ENCODE assay signal across 19 cellular contexts in genomic region chr12:39912211-39912980, GRCh38.
DNase-seq lines count a peak whose midpoint lies in the region; ATAC-seq, FAIRE-seq and TF ChIP-seq lines count a peak whose summit lies in the region.
"Had no signal": no experiment of that assay in that cellular context is flagged by ENCODE, and none has a peak within 500 bp of the region (broad histone marks: within the 10 kb centered on the region; RNA-seq: fewer than 3 reads in every experiment).

No MANE protein-coding gene starts in this region.

- H3K27me3 ChIP-seq in foreskin keratinocyte (no peaks in the 10 kb centered on the region), prostate gland (replicated peaks; ENCODE audit: insufficient read depth) (no peaks in the 10 kb centered on the region)
- H3K27me3 ChIP-seq: brain microvascular endothelial cell, gastrocnemius medialis had no signal

- ATAC-seq in foreskin keratinocyte = peak; percentile 41
- ATAC-seq: activated CD8-positive, alpha-beta memory T cell treated with anti-CD3 and anti-CD28 coated beads, Interleukin-2, amount 10 ng/mL, durations not matched to agents 7 days and 5 days; gastrocnemius medialis had no signal

- H3K36me3 ChIP-seq in prostate gland = no peaks in the 10 kb centered on the region
- H3K36me3 ChIP-seq: brain microvascular endothelial cell, gastrocnemius medialis had no signal

- H3K4me1 ChIP-seq in foreskin keratinocyte = no peaks in the 10 kb centered on the region
- H3K4me1 ChIP-seq in prostate gland (replicated peaks) = peaks cover 5% of the 10 kb centered on the region
- H3K4me1 ChIP-seq: gastrocnemius medialis had no signal

- H3K9me3 ChIP-seq in prostate gland = no peaks in the 10 kb centered on the region
- H3K9me3 ChIP-seq: gastrocnemius medialis had no signal

- intact Hi-C loops in prostate gland (cut with DNase I) = no loop called here

- H3K4me3 ChIP-seq in prostate gland = no peak overlapping the region
- H3K4me3 ChIP-seq: gastrocnemius medialis had no signal

- DNase-seq in DMS 273 (lab: John Stamatoyannopoulos, UW; ENCODE audit: unreplicated experiment) (peak; percentile 2), DMS 273 treated with DMSO at 0.1 percent for 48 hours (lab: John Stamatoyannopoulos, UW) (no peak), NCI-H69 (lab: John Stamatoyannopoulos, UW) (peak; percentile 22), foreskin keratinocyte (peak in 1 of 2 donors; percentile 44), prostate gland (ENCODE audit: low spot score) (peak; percentile 96), GM12892 (ENCODE audit: insufficient read length) (no peak), NCI-H524 treated with DMSO at 0.1 percent for 48 hours (lab: John Stamatoyannopoulos, UW) (no peak), iPS-NIHi11 (ENCODE audit: low spot score) (no peak)
- DNase-seq: 8988T; activated CD8-positive, alpha-beta memory T cell treated with anti-CD3 and anti-CD28 coated beads, Interleukin-2, amount 10 ng/mL, durations not matched to agents 7 days and 5 days; brain microvascular endothelial cell; effector memory CD4-positive, alpha-beta T cell; gastrocnemius medialis; GF-D8; H7; NCI-H187 treated with DMSO at 0.1 percent for 48 hours; nephron progenitor cell; stimulated activated CD4-positive, alpha-beta T cell treated with anti-CD3 and anti-CD28 coated beads, Interleukin-4, amount 100 ng/mL, for 1 hour had no signal

- FAIRE-seq in GM12892 (lab: Jason Lieb, UNC) = no peak
- FAIRE-seq: GM18507 had no signal

- WGBS in prostate gland = 28% methylated on average over 7 of the region's 7 CpGs

- H3K27ac ChIP-seq in foreskin keratinocyte = no peak overlapping the region
- peak overlapping the region; percentile 32 to 72 for H3K27ac ChIP-seq in prostate gland
- H3K27ac ChIP-seq: brain microvascular endothelial cell, gastrocnemius medialis had no signal

- TF ChIP-seq CTCF in foreskin keratinocyte (conservative IDR thresholded peaks at IDR 0.05) (no peak), prostate gland (IDR thresholded peaks at IDR 0.05) (no peak)

- TF ChIP-seq POLR2A in prostate gland (IDR thresholded peaks at IDR 0.05) (no peak), GM12892 (IDR thresholded peaks at IDR 0.05; ENCODE audit: low read depth, low read length) (no peak)

Comparison
In these comparisons a context has a peak if more than half of its experiments do, and no peak if none do; other contexts are left out.
1. DNase-seq: peak in DMS 273 (single experiment), NCI-H69 (single experiment) and prostate gland (single experiment); none in DMS 273 treated with DMSO at 0.1 percent for 48 hours (single experiment), GM12892 (single experiment), NCI-H524 treated with DMSO at 0.1 percent for 48 hours (single experiment) and iPS-NIHi11 (single experiment).